Comparison of ENCODE assay signal across 8 cellular contexts in genomic region chr2:18987592-18988073, GRCh38.
DNase-seq lines count a peak whose midpoint lies in the region; ATAC-seq and TF ChIP-seq lines count a peak whose summit lies in the region.

No MANE protein-coding gene starts in this region.

- no peaks in the 10 kb centered on the region for H3K9me3 ChIP-seq in sigmoid colon

- no peaks in the 10 kb centered on the region for H3K36me3 ChIP-seq in sigmoid colon

- H3K4me1 ChIP-seq in sigmoid colon = peaks cover 0 to 49% (median 32%) of the 10 kb centered on the region in 4 donors

- POLR2A ChIA-PET in activated CD8-positive, alpha-beta T cell treated with anti-CD3 and anti-CD28 coated beads for 36 hours (lab: Charles Lee) = no interaction called here

- peak overlapping the region in 2 of 4 donors; percentile 47 to 49 for H3K27ac ChIP-seq in sigmoid colon

- no peak overlapping the region for H3K4me3 ChIP-seq in sigmoid colon

- ATAC-seq in HG03521 (IDR thresholded peaks at IDR 0.05; ENCODE audit: unreplicated experiment) = no peak
- no peak for ATAC-seq in activated CD8-positive, alpha-beta T cell treated with anti-CD3 and anti-CD28 coated beads for 36 hours
- no peak for ATAC-seq in GM18498 (IDR thresholded peaks at IDR 0.05; ENCODE audit: unreplicated experiment)

- no peak for TF ChIP-seq EP300 in sigmoid colon (IDR thresholded peaks at IDR 0.05)

- H3K27me3 Mint-ChIP-seq in activated CD8-positive, alpha-beta T cell treated with anti-CD3 and anti-CD28 coated beads for 36 hours = no peaks in the 10 kb centered on the region

- TF ChIP-seq POLR2A in sigmoid colon (IDR thresholded peaks at IDR 0.05) = no peak

- no peaks in the 10 kb centered on the region for H3K9me3 Mint-ChIP-seq in activated CD8-positive, alpha-beta T cell treated with anti-CD3 and anti-CD28 coated beads for 36 hours

- H3K27me3 ChIP-seq in sigmoid colon = no peaks in the 10 kb centered on the region

- TF ChIP-seq CTCF in sigmoid colon (IDR thresholded peaks at IDR 0.05) = no peak
- no peak for TF ChIP-seq CTCF in activated CD8-positive, alpha-beta T cell treated with anti-CD3 and anti-CD28 coated beads for 36 hours (IDR thresholded peaks at IDR 0.05)

- CTCF ChIA-PET in activated CD8-positive, alpha-beta T cell treated with anti-CD3 and anti-CD28 coated beads for 36 hours (lab: Charles Lee) = no interaction called here

- no peak overlapping the region for H3K4me3 Mint-ChIP-seq in activated CD8-positive, alpha-beta T cell treated with anti-CD3 and anti-CD28 coated beads for 36 hours

- H3K27ac Mint-ChIP-seq in activated CD8-positive, alpha-beta T cell treated with anti-CD3 and anti-CD28 coated beads for 36 hours = no peak overlapping the region

- intact Hi-C loops in sigmoid colon (cut with DNase I) = no loop called here
- intact Hi-C loops in activated CD8-positive, alpha-beta T cell treated with anti-CD3 and anti-CD28 coated beads for 36 hours (cut with micrococcal nuclease) = no loop called here

- DNase-seq in HCEC 1CT (peak; percentile 92), RKO (ENCODE audit: low spot score) (peak; percentile 77), foreskin melanocyte (peak; percentile 68), sigmoid colon (peak; percentile 90), NCI-H146 treated with DMSO at 0.1 percent for 48 hours (lab: John Stamatoyannopoulos, UW; ENCODE audit: unreplicated experiment) (no peak)
- no peak for DNase-seq in activated CD8-positive, alpha-beta T cell treated with anti-CD3 and anti-CD28 coated beads for 36 hours

- 37 to 50% methylated on average over 4 of the region's 4 CpGs for WGBS in sigmoid colon, 2 donors

- no peaks in the 10 kb centered on the region for H3K4me1 Mint-ChIP-seq in activated CD8-positive, alpha-beta T cell treated with anti-CD3 and anti-CD28 coated beads for 36 hours (ENCODE audit: low read depth)

- H3K36me3 Mint-ChIP-seq in activated CD8-positive, alpha-beta T cell treated with anti-CD3 and anti-CD28 coated beads for 36 hours (ENCODE audit: low read depth) = no peaks in the 10 kb centered on the region

Comparison
In these comparisons a context has a peak if more than half of its experiments do, and no peak if none do; other contexts are left out.
1. DNase-seq: peak in HCEC 1CT (single experiment), RKO (single experiment), foreskin melanocyte (single experiment) and sigmoid colon (single experiment); none in activated CD8-positive, alpha-beta T cell treated with anti-CD3 and anti-CD28 coated beads for 36 hours (single experiment) and NCI-H146 treated with DMSO at 0.1 percent for 48 hours (single experiment).